ENCODE assay signal across 9 cellular contexts in genomic region chr2:26299488-26300092, GRCh38. TPM values are rescaled to one million over a fixed set of nuclear protein-coding genes. Genes with fewer than 3 reads are reported as not detected.
A peak's percentile ranks its signal among the peaks of the same experiment; 100 is the strongest.
DNase-seq lines count a peak whose midpoint lies in the region; ATAC-seq, FAIRE-seq and TF ChIP-seq lines count a peak whose summit lies in the region.
"Had no signal": no experiment of that assay in that cellular context is flagged by ENCODE, and none has a peak within 500 bp of the region (broad histone marks: within the 10 kb centered on the region; RNA-seq: fewer than 3 reads in every experiment).

No MANE protein-coding gene starts in this region.

- H3K9me3 Mint-ChIP-seq in naive thymus-derived CD4-positive, alpha-beta T cell, result no peaks in the 10 kb centered on the region

- DNase-seq in A673 (ENCODE audit: low spot score) (peak; percentile 62), GM12864 (ENCODE audit: low read depth) (no peak), esophagus squamous epithelium (lab: John Stamatoyannopoulos, UW) (no peak), urothelium cell line (ENCODE audit: low spot score) (no peak)
- peak in 7 of 9 donors; percentile 39 to 58 (median 51) for DNase-seq in naive thymus-derived CD4-positive, alpha-beta T cell

- no peak for TF ChIP-seq POLR2A in esophagus squamous epithelium (IDR thresholded peaks at IDR 0.05)

- TF ChIP-seq CTCF in A673 (conservative IDR thresholded peaks at IDR 0.05; ENCODE audit: low read depth, low read length) (no peak), GM12864 (IDR thresholded peaks at IDR 0.05; ENCODE audit: low read depth, low read length, missing control alignments) (no peak), esophagus squamous epithelium (IDR thresholded peaks at IDR 0.05) (peak in 1 of 6 experiments; percentile 1)

- intact Hi-C loops in A673 (cut with micrococcal nuclease; ENCODE audit: unreplicated experiment) (no loop called here), esophagus squamous epithelium (cut with DNase I) (loop anchor here (10.0 kb wide), 1 partner anchor 55 kb away; the partner anchor contains the start of genes HADHA and HADHB)
- intact Hi-C loops in naive thymus-derived CD4-positive, alpha-beta T cell (cut with micrococcal nuclease), result loop anchor here (1.0 to 2.0 kb wide), 5 partner anchors 31 to 267 kb away; partner anchors contain the start of genes HADHA (in 2 of the 2) and HADHB (in 2 of the 2)

- CTCF ChIA-PET in A673 (lab: Charles Lee), result no interaction called here
- CTCF ChIA-PET in naive thymus-derived CD4-positive, alpha-beta T cell (lab: Charles Lee), result interaction anchor here (0.8 to 1.0 kb wide), 2 partner anchors 31 to 70 kb away, joined by 3 to 4 read pairs; no protein-coding TSS in a partner anchor

- H3K36me3 ChIP-seq in A673 (ENCODE audit: insufficient read depth, low read length, poor library complexity, severe bottlenecking) (no peaks in the 10 kb centered on the region), esophagus squamous epithelium (no peaks in the 10 kb centered on the region)
- H3K36me3 ChIP-seq in naive thymus-derived CD4-positive, alpha-beta T cell (ENCODE audit: control insufficient read depth in 2 of 3, insufficient read depth in 3 of 3, low read length in 3 of 3), result peaks cover 0 to 7% (median 0%) of the 10 kb centered on the region in 3 experiments

- no peaks in the 10 kb centered on the region for H3K27me3 ChIP-seq in A673 (replicated peaks; ENCODE audit: insufficient read depth, low read depth, low read length, poor library complexity)
- no peaks in the 10 kb centered on the region for H3K27me3 ChIP-seq in esophagus squamous epithelium
- no peaks in the 10 kb centered on the region for H3K27me3 ChIP-seq in naive thymus-derived CD4-positive, alpha-beta T cell (ENCODE audit: control insufficient read depth in 2 of 2, insufficient read depth in 2 of 2, low read length in 2 of 2)

- POLR2A ChIA-PET in A673 (lab: Charles Lee; ENCODE audit: low non-redundant PET), result no interaction called here
- POLR2A ChIA-PET in naive thymus-derived CD4-positive, alpha-beta T cell (lab: Charles Lee), result interaction anchor here (0.7 to 3.1 kb wide), 10 partner anchors 9 to 751 kb away, joined by 3 to 33 read pairs (median 4); partner anchors contain the start of genes ADGRF3, AGBL5, ASXL2 and HADHA

- H3K27me3 Mint-ChIP-seq in naive thymus-derived CD4-positive, alpha-beta T cell, result peaks cover 0 to 29% (median 0%) of the 10 kb centered on the region in 5 donors

- peaks cover 0 to 14% (median 3%) of the 10 kb centered on the region in 5 donors for H3K36me3 Mint-ChIP-seq in naive thymus-derived CD4-positive, alpha-beta T cell

- H3K4me3 Mint-ChIP-seq in naive thymus-derived CD4-positive, alpha-beta T cell, result no peak overlapping the region

- peaks cover 0 to 8% (median 0%) of the 10 kb centered on the region in 7 donors for H3K4me1 Mint-ChIP-seq in naive thymus-derived CD4-positive, alpha-beta T cell

- no peak for FAIRE-seq in urothelium cell line (lab: Jason Lieb, UNC)

- H3K27ac ChIP-seq in A673 (ENCODE audit: low read depth, low read length, poor library complexity, severe bottlenecking) (peak overlapping the region; percentile 48), esophagus squamous epithelium (peak overlapping the region; percentile 86 to 95 (median 92))
- H3K27ac ChIP-seq in naive thymus-derived CD4-positive, alpha-beta T cell (ENCODE audit: low read depth, low read length), result peak overlapping the region; percentile 84
- H3K27ac ChIP-seq: HL-60 had no signal

- no TSS peak for BruUV-seq in A673 (replicated peaks; lab: Mats Ljungman, UMichigan)

- peak; percentile 70 for ATAC-seq in SK-N-SH treated with all-trans-retinoic acid at 6 μM for 48 hours
- ATAC-seq in naive thymus-derived CD4-positive, alpha-beta T cell, result peak; percentile 46
- no peak for ATAC-seq in GM21360 (IDR thresholded peaks at IDR 0.05; ENCODE audit: unreplicated experiment)
- no peak for ATAC-seq in HG03175 (IDR thresholded peaks at IDR 0.05; ENCODE audit: unreplicated experiment)

- H3K27ac Mint-ChIP-seq in naive thymus-derived CD4-positive, alpha-beta T cell, result no peak overlapping the region

- H3K9me3 ChIP-seq in A673 (ENCODE audit: low read depth, low read length, poor library complexity, severe bottlenecking) (no peaks in the 10 kb centered on the region), esophagus squamous epithelium (no peaks in the 10 kb centered on the region)
- no peaks in the 10 kb centered on the region for H3K9me3 ChIP-seq in naive thymus-derived CD4-positive, alpha-beta T cell (ENCODE audit: control insufficient read depth in 2 of 3, low read length in 3 of 3)

- peaks cover 9% of the 10 kb centered on the region for H3K4me1 ChIP-seq in A673 (ENCODE audit: insufficient read depth, low read length, poor library complexity, severe bottlenecking)
- H3K4me1 ChIP-seq in esophagus squamous epithelium, result peaks cover 22 to 75% (median 27%) of the 10 kb centered on the region in 3 donors
- H3K4me1 ChIP-seq in naive thymus-derived CD4-positive, alpha-beta T cell (ENCODE audit: control insufficient read depth in 2 of 2, insufficient read depth in 2 of 2, low read length in 2 of 2), result peaks cover 7 to 15% of the 10 kb centered on the region in 2 donors

- peak overlapping the region; percentile 37 for H3K4me3 ChIP-seq in A673 (ENCODE audit: low read depth, low read length, poor library complexity, severe bottlenecking)
- peak overlapping the region; percentile 48; the same call in 1 of the 2 replicates for H3K4me3 ChIP-seq in GM12864 (ENCODE audit: low read depth, low read length)
- peak overlapping the region; percentile 33 to 74 (median 57) for H3K4me3 ChIP-seq in esophagus squamous epithelium
- H3K4me3 ChIP-seq in naive thymus-derived CD4-positive, alpha-beta T cell (ENCODE audit: low read length), result peak overlapping the region; percentile 78

- WGBS in esophagus squamous epithelium, 2 donors, result 1% methylated on average over 7 of the region's 7 CpGs

TF ChIP-seq in SK-N-SH treated with all-trans-retinoic acid at 6 μM for 48 hours, 23 proteins besides CTCF, POLR2A, EP300 and RAD21:
- TF ChIP-seq TCF4 (CRISPR knock-in tag; IDR thresholded peaks at IDR 0.05; ENCODE audit: borderline replicate concordance) (no peak), ZFP30 (CRISPR knock-in tag; IDR thresholded peaks at IDR 0.05) (no peak), BACH2 (CRISPR knock-in tag; IDR thresholded peaks at IDR 0.05; ENCODE audit: borderline replicate concordance) (no peak), ISL1 (CRISPR knock-in tag; IDR thresholded peaks at IDR 0.05) (no peak), SNAI2 (CRISPR knock-in tag; IDR thresholded peaks at IDR 0.05) (no peak), ZNF70 (CRISPR knock-in tag; IDR thresholded peaks at IDR 0.05) (no peak), PPARA (CRISPR knock-in tag; IDR thresholded peaks at IDR 0.05; ENCODE audit: borderline replicate concordance) (no peak), CSDC2 (CRISPR knock-in tag; IDR thresholded peaks at IDR 0.05) (no peak), ZNF565 (CRISPR knock-in tag; conservative IDR thresholded peaks at IDR 0.05; ENCODE audit: low read depth) (no peak), RARB (CRISPR knock-in tag; IDR thresholded peaks at IDR 0.05) (no peak)
- TF ChIP-seq, protein P1, sequence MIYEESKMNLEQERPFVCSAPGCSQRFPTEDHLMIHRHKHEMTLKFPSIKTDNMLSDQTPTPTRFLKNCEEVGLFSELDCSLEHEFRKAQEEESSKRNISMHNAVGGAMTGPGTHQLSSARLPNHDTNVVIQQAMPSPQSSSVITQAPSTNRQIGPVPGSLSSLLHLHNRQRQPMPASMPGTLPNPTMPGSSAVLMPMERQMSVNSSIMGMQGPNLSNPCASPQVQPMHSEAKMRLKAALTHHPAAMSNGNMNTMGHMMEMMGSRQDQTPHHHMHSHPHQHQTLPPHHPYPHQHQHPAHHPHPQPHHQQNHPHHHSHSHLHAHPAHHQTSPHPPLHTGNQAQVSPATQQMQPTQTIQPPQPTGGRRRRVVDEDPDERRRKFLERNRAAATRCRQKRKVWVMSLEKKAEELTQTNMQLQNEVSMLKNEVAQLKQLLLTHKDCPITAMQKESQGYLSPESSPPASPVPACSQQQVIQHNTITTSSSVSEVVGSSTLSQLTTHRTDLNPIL (CRISPR knock-in tag; IDR thresholded peaks at IDR 0.05; ENCODE audit: low read depth), result no peak

RNA-seq across cellular contexts. Expression of gene SELENOI, which starts 46.4 kb away (rescaled TPM):
- total RNA-seq in A673 (2021) (48.5 and 62.7 TPM in 2 replicates), esophagus squamous epithelium (10 to 100 TPM; 23.1 to 46.6 (median 32.4) TPM)
- 10 to 100 TPM; 19.0 to 33.6 (median 22.4) TPM for total RNA-seq in naive thymus-derived CD4-positive, alpha-beta T cell
- 1 to 10 TPM; 3.4 to 5.6 TPM for polyA plus RNA-seq in naive thymus-derived CD4-positive, alpha-beta T cell

RNA-seq across cellular contexts. Expression of gene ADGRF3, which starts 47.0 kb away (rescaled TPM):
- 0.39 and 1.1 TPM in 2 replicates for total RNA-seq in A673 (2021)
- total RNA-seq in esophagus squamous epithelium, result under 1 TPM in 1 of 4 donors, not detected in 3; 0.41 TPM
- 1 to 10 TPM; 1.2 to 5.0 (median 2.6) TPM for total RNA-seq in naive thymus-derived CD4-positive, alpha-beta T cell
- under 1 TPM; 0.09 to 0.47 TPM for polyA plus RNA-seq in naive thymus-derived CD4-positive, alpha-beta T cell

RNA-seq across cellular contexts. Expression of gene HADHB, which starts 54.9 kb away (rescaled TPM):
- total RNA-seq in A673 (2021) (101 and 106 TPM in 2 replicates), esophagus squamous epithelium (100 to 1,000 TPM in 1 of 4 donors, 10 to 100 TPM in 3; 57.6 to 150 (median 85.1) TPM)
- total RNA-seq in naive thymus-derived CD4-positive, alpha-beta T cell, result 10 to 100 TPM; 38.1 to 77.5 (median 64.2) TPM
- polyA plus RNA-seq in naive thymus-derived CD4-positive, alpha-beta T cell, result 100 to 1,000 TPM in 1 of 2 donors, 10 to 100 TPM in 1; 86.3 to 112 TPM

RNA-seq across cellular contexts. Expression of gene HADHA, which starts 55.2 kb away (rescaled TPM):
- total RNA-seq in A673 (2021) (136 and 137 TPM in 2 replicates), esophagus squamous epithelium (100 to 1,000 TPM in 3 of 4 donors, 10 to 100 TPM in 1; 84.7 to 161 (median 116) TPM)
- 100 to 1,000 TPM in 3 of 5 experiments, 10 to 100 TPM in 2; 83.8 to 111 (median 102) TPM for total RNA-seq in naive thymus-derived CD4-positive, alpha-beta T cell
- polyA plus RNA-seq in naive thymus-derived CD4-positive, alpha-beta T cell, result 100 to 1,000 TPM; 116 to 150 TPM

Comparison
In these comparisons a context has a peak if more than half of its experiments do, and no peak if none do; other contexts are left out.
1. DNase-seq: peak in A673 (single experiment) and naive thymus-derived CD4-positive, alpha-beta T cell (7 of 9); none in GM12864 (single experiment), esophagus squamous epithelium (single experiment) and urothelium cell line (single experiment).
2. ATAC-seq: peak in SK-N-SH treated with all-trans-retinoic acid at 6 μM for 48 hours (single experiment) and naive thymus-derived CD4-positive, alpha-beta T cell (single experiment); none in GM21360 (single experiment) and HG03175 (single experiment).
3. Peak in every context shown above with its lines, with median percentiles within 50 percentile points of each other: H3K27ac ChIP-seq and H3K4me3 ChIP-seq.